ENCODE assay signal across 15 cellular contexts in the genomic region with DNA sequence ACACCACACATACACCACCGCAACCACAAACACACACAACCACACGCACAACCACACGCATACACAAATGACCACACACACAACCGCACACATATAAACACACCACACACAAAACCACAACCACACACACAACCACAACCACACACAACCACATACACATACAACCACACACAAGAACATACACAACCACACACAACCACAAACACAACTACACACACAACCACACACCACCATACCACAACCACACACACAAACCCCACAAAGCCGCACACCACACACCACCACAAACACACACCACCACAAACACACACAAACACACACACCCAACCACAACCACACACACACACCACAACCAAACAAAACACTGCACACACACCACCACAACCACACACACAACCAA.
"Had no signal": no experiment of that assay in that cellular context is flagged by ENCODE, and none has a peak within 500 bp of the region (broad histone marks: within the 10 kb centered on the region; RNA-seq: fewer than 3 reads in every experiment).

No MANE protein-coding gene starts in this region.

- H3K36me3 Mint-ChIP-seq: naive thymus-derived CD8-positive, alpha-beta T cell had no signal

- ATAC-seq: activated CD4-positive, CD25-positive, alpha-beta regulatory T cell treated with anti-CD3 and anti-CD28 coated beads, Interleukin-2, amount 50 U/mL, for 24 hours; left ventricle myocardium superior; naive thymus-derived CD8-positive, alpha-beta T cell had no signal

- H3K27me3 ChIP-seq: brain microvascular endothelial cell, foreskin keratinocyte had no signal

- H3K27ac Mint-ChIP-seq: memory B cell had no signal

- H3K4me3 Mint-ChIP-seq: memory B cell; naive thymus-derived CD8-positive, alpha-beta T cell had no signal

- DNase-seq: activated effector memory CD4-positive, alpha-beta T cell treated with Interleukin-2 at 50 U/mL for 16 hours; activated naive CD4-positive, alpha-beta T cell treated with anti-CD3 and anti-CD28 coated beads, Interleukin-2, amount 50 U/mL, for 16 hours; amygdala; brain microvascular endothelial cell; effector CD8-positive, alpha-beta T cell; foreskin keratinocyte; left ventricle myocardium superior; naive thymus-derived CD8-positive, alpha-beta T cell; posterior cingulate gyrus; retina; stimulated activated CD4-positive, alpha-beta T cell treated with anti-CD3 and anti-CD28 coated beads, Interleukin-2, amount 100 ng/mL, for 48 hours; stimulated activated naive CD4-positive, alpha-beta T cell treated with Interleukin-2 at 50 U/mL for 16 hours; T-helper 9 cell had no signal

- H3K36me3 ChIP-seq: brain microvascular endothelial cell had no signal

- H3K4me1 ChIP-seq: foreskin keratinocyte had no signal

- H3K27ac ChIP-seq: brain microvascular endothelial cell, foreskin keratinocyte had no signal

- H3K27me3 Mint-ChIP-seq: memory B cell had no signal
